ENCODE assay signal across 8 cellular contexts in the genomic region with DNA sequence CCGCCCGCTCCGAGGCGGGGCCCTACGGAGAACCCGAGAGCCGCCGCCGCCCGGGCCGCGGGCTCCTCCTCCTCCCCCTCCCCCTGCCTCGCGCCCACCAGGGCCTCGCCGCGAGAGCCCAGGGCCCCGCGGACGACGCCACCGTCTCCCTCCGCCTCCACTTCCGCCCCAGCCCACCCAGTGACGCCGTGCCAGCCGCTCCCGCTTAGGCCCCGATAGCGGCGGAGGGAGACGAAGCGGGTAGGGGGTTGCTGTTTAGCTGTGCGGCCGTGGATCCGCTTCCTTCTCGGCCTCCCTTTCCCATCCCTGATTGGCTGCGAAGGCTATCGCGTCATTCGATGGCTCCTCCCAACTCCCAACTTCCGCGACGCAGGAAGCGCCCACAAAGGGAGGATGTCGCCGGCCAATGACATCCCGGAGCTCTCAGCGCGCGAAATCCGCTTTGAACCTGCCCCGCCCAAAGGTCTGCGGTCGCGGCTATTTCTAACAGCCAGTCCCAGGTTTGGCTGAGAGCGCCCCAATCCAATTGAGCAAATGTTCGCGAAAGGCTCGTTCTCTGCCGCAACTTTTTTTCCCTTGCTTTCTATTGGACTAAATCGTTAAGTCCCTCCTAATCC. TPM values are rescaled to one million over a fixed set of nuclear protein-coding genes. Genes with fewer than 3 reads are reported as not detected.
DNase-seq lines count a peak whose midpoint lies in the region; TF ChIP-seq lines count a peak whose summit lies in the region.

TSS of gene FAM76B (minus strand) at position 277 of the 617 bp plus-strand sequence. CDS start 304 bp downstream, outside the sequence.

- CTCF ChIA-PET in HEK293T (lab: Yijun Ruan, JAX) = no interaction called here

- H2AFZ ChIP-seq in neuron (ENCODE audit: low read depth, low read length) = peak within 1 kb of the TSS; percentile 91

- peak within 1 kb of the TSS; percentile 85 for H3K4me3 ChIP-seq in neuron (ENCODE audit: low read length)
- peak within 1 kb of the TSS; percentile 93 to 98 (median 97) for H3K4me3 ChIP-seq in subcutaneous abdominal adipose tissue (ENCODE audit: low read depth in 1 of 5, low read length in 5 of 5)

- H3K27me3 ChIP-seq in neuron (ENCODE audit: insufficient read depth, low read length) (no peaks in the 10 kb centered on the region), subcutaneous abdominal adipose tissue (ENCODE audit: control insufficient read depth in 5 of 5, insufficient read depth in 4 of 5, low read length in 5 of 5) (no peaks in the 10 kb centered on the region)

- H3K4me1 ChIP-seq in neuron (ENCODE audit: insufficient read depth, low read length) (peaks cover 22% of the 10 kb centered on the region), subcutaneous abdominal adipose tissue (ENCODE audit: control insufficient read depth in 5 of 5, insufficient read depth in 5 of 5, low read length in 5 of 5) (peaks cover 2 to 30% (median 25%) of the 10 kb centered on the region in 5 donors)

- in situ Hi-C loops in SK-MEL-5 (cut with HindIII; ENCODE audit: low pct_unique_long_range_greater_than_20kb, low sequenced_read_pairs) = no loop called here

- H3K27ac ChIP-seq in subcutaneous abdominal adipose tissue (ENCODE audit: low read depth, low read length) = peak within 1 kb of the TSS; percentile 99

- H3K9me3 ChIP-seq in neuron (ENCODE audit: low read length) (no peaks in the 10 kb centered on the region), subcutaneous abdominal adipose tissue (ENCODE audit: control insufficient read depth in 5 of 5, low read length in 5 of 5) (no peaks in the 10 kb centered on the region)

- POLR2A ChIA-PET in HEK293T (lab: Yijun Ruan, JAX) = interaction anchor here (0.6 to 2.8 kb wide), 24 partner anchors 8 to 722 kb away, joined by 3 to 22 read pairs (median 4); partner anchors contain the start of genes CCDC82, JRKL, MAML2 and MTMR2

- DNase-seq in GF-D8 (lab: John Stamatoyannopoulos, UW) = peak; percentile 96
- DNase-seq in HEK293T (ENCODE audit: extremely low spot score) = peak; percentile 88
- peak; percentile 99 for DNase-seq in MV-4-11 (lab: John Stamatoyannopoulos, UW)
- peak; percentile 96 for DNase-seq in SK-MEL-5 (ENCODE audit: low read depth, low spot score)
- DNase-seq in activated naive CD4-positive, alpha-beta T cell treated with Interleukin-2 at 50 U/mL for 16 hours = peak; percentile 95
- DNase-seq in foreskin melanocyte = peak; percentile 99

- H3K9ac ChIP-seq in subcutaneous abdominal adipose tissue (ENCODE audit: low read length in 5 of 5) = peak within 1 kb of the TSS; percentile 79 to 97 (median 92)

- peaks cover 30% of the 10 kb centered on the region for H3K36me3 ChIP-seq in neuron (ENCODE audit: insufficient read depth, low read length)
- peaks cover 16 to 23% (median 21%) of the 10 kb centered on the region in 5 donors for H3K36me3 ChIP-seq in subcutaneous abdominal adipose tissue (ENCODE audit: control insufficient read depth in 5 of 5, insufficient read depth in 5 of 5, low read length in 5 of 5)

TF ChIP-seq in HEK293T, 16 proteins besides CTCF, POLR2A, EP300 and RAD21:
- TF ChIP-seq ELF4 (IDR thresholded peaks at IDR 0.05) = peak; percentile 82
- TF ChIP-seq SP1 (IDR thresholded peaks at IDR 0.05) = no peak
- TF ChIP-seq HDGF (IDR thresholded peaks at IDR 0.05; ENCODE audit: borderline replicate concordance) = 0 out of 2 replicates have a peak, but pooled peaks have one; percentile 28
- 0 out of 2 replicates have a peak, but pooled peaks have one; percentile 35 for TF ChIP-seq CTBP1 (IDR thresholded peaks at IDR 0.05; ENCODE audit: borderline replicate concordance)
- peak; percentile 59 for TF ChIP-seq L3MBTL2 (conservative IDR thresholded peaks at IDR 0.05)

RNA-seq across cellular contexts. Expression of gene FAM76B, which starts in this region (rescaled TPM):
- 16.2 and 19.2 TPM in 2 replicates for total RNA-seq in SK-MEL-5 (2014; rRNA removed; shearing (Covaris generic))
- 8.8 and 15.5 TPM in 2 replicates for polyA plus RNA-seq in SK-MEL-5 (2015; cell fraction: cytosol; rRNA removed)
- polyA plus RNA-seq in SK-MEL-5 (2015; cell fraction: nucleus; rRNA removed) = 156 and 216 TPM in 2 replicates

Comparison
In these comparisons a context has a peak if more than half of its experiments do, and no peak if none do; other contexts are left out.
1. Peak in every context shown above with its lines: DNase-seq, H3K4me3 ChIP-seq and H3K27ac ChIP-seq.